ENCODE assay signal across 12 cellular contexts in the genomic region with DNA sequence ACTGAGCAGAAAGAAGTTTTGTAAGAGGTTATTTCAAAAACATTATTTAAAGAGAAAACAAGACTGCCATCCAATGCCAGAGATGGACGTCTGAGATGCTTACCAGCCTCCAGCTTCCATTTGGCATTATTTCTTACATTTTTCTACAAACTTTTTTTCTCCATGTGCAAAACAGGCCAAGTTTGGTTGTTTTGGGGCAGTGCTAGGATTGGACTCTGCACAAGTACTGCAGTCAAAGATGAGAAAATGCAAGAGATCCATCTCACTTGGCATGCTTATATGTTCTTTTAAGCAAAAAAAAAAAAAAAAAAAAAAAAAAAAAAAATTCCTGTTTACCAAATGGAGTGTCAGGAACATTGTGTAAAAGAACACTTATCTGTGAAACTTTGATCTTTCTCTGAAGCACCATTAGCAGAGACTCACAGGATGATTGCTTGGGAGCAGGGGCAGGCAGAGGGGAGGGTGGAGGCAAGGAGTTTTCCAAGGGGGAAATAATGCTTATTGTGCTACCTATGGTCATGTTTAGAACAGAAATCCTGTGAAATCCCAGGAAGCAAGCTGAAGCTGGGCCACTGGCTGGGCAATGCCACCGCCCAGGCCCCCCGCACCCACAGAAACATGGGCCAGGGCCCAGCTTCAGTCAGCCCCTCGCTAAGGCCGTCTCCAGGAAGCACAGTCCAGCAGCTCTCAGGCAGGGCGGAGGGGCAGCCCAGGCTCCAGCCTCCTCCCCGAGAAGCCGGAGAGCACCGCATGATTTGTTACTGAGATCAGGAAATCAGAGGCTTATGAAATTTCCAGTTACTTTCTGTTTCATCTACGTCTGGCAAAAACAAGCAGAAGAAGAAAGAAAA.
DNase-seq lines count a peak whose midpoint lies in the region; ATAC-seq and TF ChIP-seq lines count a peak whose summit lies in the region.
"Had no signal": no experiment of that assay in that cellular context is flagged by ENCODE, and none has a peak within 500 bp of the region (broad histone marks: within the 10 kb centered on the region; RNA-seq: fewer than 3 reads in every experiment).

No MANE protein-coding gene starts in this region.

- DNase-seq in dorsolateral prefrontal cortex, result no peak
- DNase-seq in lower lobe of right lung, result peak; percentile 53
- no peak for DNase-seq in NCI-H2196 treated with DMSO at 0.1 percent for 48 hours (lab: John Stamatoyannopoulos, UW; ENCODE audit: unreplicated experiment)
- DNase-seq in effector memory CD8-positive, alpha-beta T cell, result no peak
- DNase-seq in Caco-2, result no peak
- no peak for DNase-seq in activated CD4-positive, alpha-beta T cell treated with anti-CD3 and anti-CD28 coated beads, Interleukin-2, amount 50 U/mL, for 48 hours
- DNase-seq: activated effector memory CD4-positive, alpha-beta T cell treated with anti-CD3 and anti-CD28 coated beads, Interleukin-2, amount 50 U/mL, for 16 hours; naive B cell; NCI-H774 had no signal

- H3K9me3 ChIP-seq in lower lobe of right lung (no peaks in the 10 kb centered on the region), stomach smooth muscle (ENCODE audit: control insufficient read depth in 2 of 2, low read length in 2 of 2) (no peaks in the 10 kb centered on the region), Caco-2 (no peaks in the 10 kb centered on the region)

- H3K27ac Mint-ChIP-seq in effector memory CD8-positive, alpha-beta T cell, result no peak overlapping the region
- H3K27ac Mint-ChIP-seq in Caco-2 (ENCODE audit: unreplicated experiment), result no peak overlapping the region

- H3K27me3 Mint-ChIP-seq in effector memory CD8-positive, alpha-beta T cell, result peaks cover 5 to 47% of the 10 kb centered on the region in 2 donors
- no peaks in the 10 kb centered on the region for H3K27me3 Mint-ChIP-seq in Caco-2 (ENCODE audit: insufficient read depth, unreplicated experiment)

- no peaks in the 10 kb centered on the region for H3K36me3 ChIP-seq in lower lobe of right lung
- H3K36me3 ChIP-seq in stomach smooth muscle (ENCODE audit: control insufficient read depth in 2 of 2, insufficient read depth in 2 of 2, low read length in 2 of 2), result no peaks in the 10 kb centered on the region
- no peaks in the 10 kb centered on the region for H3K36me3 ChIP-seq in Caco-2 (ENCODE audit: control insufficient read depth, insufficient read depth, low read length)

- H3K4me3 ChIP-seq in dorsolateral prefrontal cortex (peak overlapping the region in 11 of 59 donors; percentile 2 to 35 (median 23)), lower lobe of right lung (peak overlapping the region; percentile 30), stomach smooth muscle (ENCODE audit: low read length in 2 of 2) (peak overlapping the region in 1 of 2 donors; percentile 55), Caco-2 (ENCODE audit: low read depth, low read length) (no peak overlapping the region)

- H3K4me1 ChIP-seq in lower lobe of right lung (peaks cover 22% of the 10 kb centered on the region), stomach smooth muscle (ENCODE audit: control insufficient read depth, insufficient read depth, low read length) (peaks cover 9% of the 10 kb centered on the region), Caco-2 (no peaks in the 10 kb centered on the region)

- CTCF ChIA-PET in Caco-2 (lab: Charles Lee), result no interaction called here

- no TSS peak for BruUV-seq in Caco-2 (replicated peaks; lab: Mats Ljungman, UMichigan)

- no peaks in the 10 kb centered on the region for H3K4me1 Mint-ChIP-seq in effector memory CD8-positive, alpha-beta T cell (ENCODE audit: low read depth in 2 of 2)
- no peaks in the 10 kb centered on the region for H3K4me1 Mint-ChIP-seq in Caco-2 (ENCODE audit: low read depth, unreplicated experiment)
- H3K4me1 Mint-ChIP-seq: IgD-negative memory B cell had no signal

- H3K4me3 Mint-ChIP-seq in effector memory CD8-positive, alpha-beta T cell, result no peak overlapping the region
- no peak overlapping the region for H3K4me3 Mint-ChIP-seq in Caco-2 (ENCODE audit: unreplicated experiment)
- H3K4me3 Mint-ChIP-seq: IgD-negative memory B cell had no signal

- H3K27ac ChIP-seq in dorsolateral prefrontal cortex, result peak overlapping the region in 39 of 59 donors; percentile 6 to 72 (median 51)
- H3K27ac ChIP-seq in lower lobe of right lung, result peak overlapping the region; percentile 88
- H3K27ac ChIP-seq in stomach smooth muscle (ENCODE audit: low read length), result peak overlapping the region; percentile 49

- POLR2A ChIA-PET in Caco-2 (lab: Charles Lee), result no interaction called here

- no peak for TF ChIP-seq CTCF in dorsolateral prefrontal cortex (IDR thresholded peaks at IDR 0.05 in 54 of 56, conservative IDR thresholded peaks at IDR 0.05 in 2 of 56; ENCODE audit: low read depth in 1 of 56, partially characterized antibody in 56 of 56)
- TF ChIP-seq CTCF in lower lobe of right lung (IDR thresholded peaks at IDR 0.05), result no peak
- TF ChIP-seq CTCF in Caco-2 (IDR thresholded peaks at IDR 0.05; ENCODE audit: insufficient read depth in 1 of 2, low read depth in 1 of 2, low read length in 1 of 2, severe bottlenecking in 1 of 2, unreplicated experiment in 1 of 2), result no peak

- H3K36me3 Mint-ChIP-seq in effector memory CD8-positive, alpha-beta T cell (ENCODE audit: insufficient read depth), result no peaks in the 10 kb centered on the region
- no peaks in the 10 kb centered on the region for H3K36me3 Mint-ChIP-seq in Caco-2 (ENCODE audit: insufficient read depth, unreplicated experiment)
- H3K36me3 Mint-ChIP-seq: IgD-negative memory B cell had no signal

- H3K9ac ChIP-seq in stomach smooth muscle (ENCODE audit: low read length in 2 of 2), result peak overlapping the region in 1 of 2 donors; percentile 66

- peak; percentile 51 for ATAC-seq in GM21360 (IDR thresholded peaks at IDR 0.05; ENCODE audit: unreplicated experiment)
- peak; percentile 82 to 84 for ATAC-seq in lower lobe of right lung
- ATAC-seq in effector memory CD8-positive, alpha-beta T cell (replicated peaks), result no peak

- H3K27me3 ChIP-seq in dorsolateral prefrontal cortex (no peaks in the 10 kb centered on the region), lower lobe of right lung (ENCODE audit: low read depth) (no peaks in the 10 kb centered on the region), stomach smooth muscle (ENCODE audit: control insufficient read depth in 1 of 2, insufficient read depth in 2 of 2, low read length in 2 of 2) (no peaks in the 10 kb centered on the region), Caco-2 (replicated peaks; ENCODE audit: control insufficient read depth, insufficient read depth, low read length) (no peaks in the 10 kb centered on the region)

- intact Hi-C loops in dorsolateral prefrontal cortex (cut with DNase I) (no loop called here), lower lobe of right lung (cut with DNase I) (no loop called here), Caco-2 (cut with micrococcal nuclease; ENCODE audit: unreplicated experiment) (no loop called here)

- peaks cover 0 to 6% of the 10 kb centered on the region in 2 donors for H3K9me3 Mint-ChIP-seq in effector memory CD8-positive, alpha-beta T cell
- H3K9me3 Mint-ChIP-seq in Caco-2 (ENCODE audit: unreplicated experiment), result no peaks in the 10 kb centered on the region
